Comparison of ENCODE assay signal across 32 cellular contexts in the genomic region with DNA sequence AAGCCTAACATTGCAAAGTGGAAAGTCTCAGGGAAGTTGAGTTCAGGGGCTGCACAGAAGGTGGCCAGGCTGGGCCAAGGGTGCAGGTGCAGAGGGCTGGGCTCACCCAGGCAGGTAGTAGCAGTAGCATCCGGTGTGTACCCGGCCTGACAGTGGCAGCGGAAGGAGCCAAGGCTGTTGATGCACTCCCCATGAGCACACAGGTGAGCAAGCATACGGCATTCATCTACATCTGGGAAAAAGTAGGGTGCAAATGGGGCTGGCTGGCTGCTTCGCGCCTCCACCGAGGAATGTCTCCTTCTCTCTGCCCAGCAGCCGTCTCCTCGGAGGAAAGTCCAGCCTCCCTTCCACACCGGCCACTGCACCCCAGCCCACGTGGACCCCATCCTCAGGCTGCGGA. TPM values are rescaled to one million over a fixed set of nuclear protein-coding genes. Genes with fewer than 3 reads are reported as not detected.
"Had no signal": no experiment of that assay in that cellular context is flagged by ENCODE, and none has a peak within 500 bp of the region (broad histone marks: within the 10 kb centered on the region; RNA-seq: fewer than 3 reads in every experiment).

No MANE protein-coding gene starts in this region.

- H3K9ac ChIP-seq: parathyroid adenoma had no signal

- H3K4me2 ChIP-seq: hepatocyte, smooth muscle cell had no signal

- H3K4me3 ChIP-seq: hepatocyte, left ventricle myocardium inferior, lung, mucosa of descending colon, right atrium auricular region, right lobe of liver, smooth muscle cell, suprapubic skin, thoracic aorta, tibial artery, upper lobe of right lung had no signal

- H2AFZ ChIP-seq: hepatocyte, parathyroid adenoma had no signal

- ATAC-seq: mucosa of descending colon; naive thymus-derived CD4-positive, alpha-beta T cell; natural killer cell treated with Interleukin-12 subunit alpha and Interleukin-12 subunit beta and Interleukin-15 and Interleukin-18, amount 100 ng/mL, for 72 hours; right lobe of liver; upper lobe of right lung had no signal

- H3K4me1 ChIP-seq: left ventricle myocardium inferior, parathyroid adenoma, right atrium auricular region, suprapubic skin, tibial artery, upper lobe of right lung had no signal

- H3K27ac Mint-ChIP-seq: natural killer cell treated with Interleukin-12 subunit alpha and Interleukin-12 subunit beta and Interleukin-15 and Interleukin-18, amount 100 ng/mL, for 72 hours; progenitor cell of endocrine pancreas; stimulated activated naive CD8-positive, alpha-beta T cell treated with anti-CD3 and anti-CD28 coated beads, Interleukin-15, Interleukin-2, amounts not matched to agents 100 ng/mL and 50 ng/mL, for 24 hours had no signal

- H3K9me3 ChIP-seq: mucosa of descending colon, neutrophil, right atrium auricular region, right lobe of liver, suprapubic skin, thoracic aorta, tibial artery, upper lobe of right lung had no signal

- DNase-seq: islet precursor cell; left ventricle myocardium inferior; mesendoderm; midbrain; mucosa of descending colon; naive thymus-derived CD4-positive, alpha-beta T cell; occipital lobe; right lobe of liver; stimulated activated CD4-positive, alpha-beta T cell treated with anti-CD3 and anti-CD28 coated beads, Interleukin-2, amount 100 ng/mL, for 24 hours; stimulated activated CD4-positive, alpha-beta T cell treated with anti-CD3 and anti-CD28 coated beads, Interleukin-4, amount 100 ng/mL, for 1 hour; stimulated activated naive CD4-positive, alpha-beta T cell; tibial artery; trophoblast cell; upper lobe of right lung had no signal

- H3K27me3 Mint-ChIP-seq: progenitor cell of endocrine pancreas; stimulated activated naive CD8-positive, alpha-beta T cell treated with anti-CD3 and anti-CD28 coated beads, Interleukin-15, Interleukin-2, amounts not matched to agents 100 ng/mL and 50 ng/mL, for 24 hours had no signal

- H3K4me3 Mint-ChIP-seq: naive thymus-derived CD4-positive, alpha-beta T cell; natural killer cell treated with Interleukin-12 subunit alpha and Interleukin-12 subunit beta and Interleukin-15 and Interleukin-18, amount 100 ng/mL, for 72 hours; stimulated activated naive CD8-positive, alpha-beta T cell treated with anti-CD3 and anti-CD28 coated beads, Interleukin-15, Interleukin-2, amounts not matched to agents 100 ng/mL and 50 ng/mL, for 24 hours had no signal

- H3K9me3 Mint-ChIP-seq: natural killer cell treated with Interleukin-12 subunit alpha and Interleukin-12 subunit beta and Interleukin-15 and Interleukin-18, amount 100 ng/mL, for 72 hours; stimulated activated naive CD8-positive, alpha-beta T cell treated with anti-CD3 and anti-CD28 coated beads, Interleukin-15, Interleukin-2, amounts not matched to agents 100 ng/mL and 50 ng/mL, for 24 hours had no signal

- H3K27ac ChIP-seq: hepatocyte, left ventricle myocardium inferior, neutrophil, parathyroid adenoma, right atrium auricular region, right lobe of liver, suprapubic skin, thoracic aorta, tibial artery, upper lobe of right lung had no signal

- H3K36me3 Mint-ChIP-seq: natural killer cell treated with Interleukin-12 subunit alpha and Interleukin-12 subunit beta and Interleukin-15 and Interleukin-18, amount 100 ng/mL, for 72 hours had no signal

- H3K27me3 ChIP-seq: hepatocyte, neutrophil, right atrium auricular region, right lobe of liver, upper lobe of right lung had no signal

- H3K36me3 ChIP-seq: left ventricle myocardium inferior, neutrophil, right atrium auricular region, right lobe of liver, suprapubic skin, thoracic aorta, tibial artery, upper lobe of right lung had no signal

RNA-seq across cellular contexts. Expression of a gene that starts 30.6 kb away (rescaled TPM):
- total RNA-seq: hepatocyte, kidney epithelial cell, left ventricle myocardium inferior, lung, mucosa of descending colon, myocyte, osteocyte, progenitor cell of endocrine pancreas, pulmonary artery endothelial cell, renal cortical epithelial cell, right atrium auricular region, skeletal muscle tissue, smooth muscle cell, subcutaneous adipose tissue, suprapubic skin, thoracic aorta, upper lobe of right lung had no signal
- polyA plus RNA-seq: hepatocyte; lung; naive thymus-derived CD4-positive, alpha-beta T cell had no signal
